In the genomic region with DNA sequence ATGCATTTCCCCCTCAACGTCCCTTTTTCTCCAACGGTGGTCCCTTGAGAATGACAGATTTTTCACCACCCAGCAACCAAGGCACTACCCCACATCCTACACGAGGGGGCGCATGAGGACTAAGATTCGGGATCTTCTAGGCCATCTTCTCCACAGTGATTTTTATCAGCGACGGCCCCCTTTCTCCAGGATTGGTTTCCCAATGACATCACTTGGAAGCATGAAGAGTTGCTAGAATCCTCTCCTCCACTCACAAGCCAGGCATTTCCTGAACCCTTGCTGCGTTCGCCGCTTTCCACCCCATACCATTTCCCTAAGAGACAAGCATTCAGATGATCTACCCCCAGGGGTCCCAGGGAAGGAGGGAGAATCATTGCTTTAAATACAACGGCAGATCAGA, we compare ENCODE assay signal across 7 cellular contexts.
DNase-seq lines count a peak whose midpoint lies in the region; ATAC-seq and TF ChIP-seq lines count a peak whose summit lies in the region.

No MANE protein-coding gene starts in this region.

- TF ChIP-seq CTCF in GM12865 (IDR thresholded peaks at IDR 0.05; ENCODE audit: insufficient read depth, low read depth, low read length, missing control alignments): peak; percentile 91
- peak; percentile 96 for TF ChIP-seq CTCF in choroid plexus epithelial cell (conservative IDR thresholded peaks at IDR 0.05; ENCODE audit: low read depth, low read length)
- TF ChIP-seq CTCF in liver (IDR thresholded peaks at IDR 0.05; ENCODE audit: low read depth, low read length, missing input control): peak; percentile 92

- ATAC-seq in HG02763 (IDR thresholded peaks at IDR 0.05; ENCODE audit: unreplicated experiment): peak; percentile 68

- H3K9ac ChIP-seq in liver (ENCODE audit: low read depth in 1 of 2, low read length in 2 of 2): no peak overlapping the region

- H3K4me1 ChIP-seq in liver (ENCODE audit: control insufficient read depth in 4 of 4, insufficient read depth in 4 of 4, low read length in 3 of 4): peaks cover 0 to 13% (median 3%) of the 10 kb centered on the region in 4 donors

- H3K36me3 ChIP-seq in liver (ENCODE audit: control insufficient read depth in 4 of 4, insufficient read depth in 3 of 4, low read depth in 1 of 4, low read length in 3 of 4): no peaks in the 10 kb centered on the region

- TF ChIP-seq RAD21 in liver (IDR thresholded peaks at IDR 0.05): peak; percentile 97 to 98

- DNase-seq in GM12865 (ENCODE audit: low read depth) (peak; percentile 68), NCI-H2171 treated with DMSO at 0.1 percent for 48 hours (lab: John Stamatoyannopoulos, UW) (peak; percentile 83), choroid plexus epithelial cell (ENCODE audit: low read depth) (peak; percentile 90)
- peak; percentile 62 to 76 for DNase-seq in activated CD4-positive, alpha-beta T cell treated with anti-CD3 and anti-CD28 coated beads for 4 hours
- DNase-seq in stimulated activated CD4-positive, alpha-beta T cell treated with anti-CD3 and anti-CD28 coated beads, Interleukin-4, amount 100 ng/mL, for 48 hours (ENCODE audit: low read depth in 2 of 2): peak; percentile 37 to 57

- no peak overlapping the region for H3K27ac ChIP-seq in liver (ENCODE audit: low read depth in 1 of 2, low read length in 2 of 2)

- no peaks in the 10 kb centered on the region for H3K27me3 ChIP-seq in liver (ENCODE audit: control insufficient read depth in 4 of 4, insufficient read depth in 4 of 4, low read length in 3 of 4)

- no peak overlapping the region for H3K4me3 ChIP-seq in GM12865 (ENCODE audit: low read depth, low read length)
- peak overlapping the region; percentile 43 for H3K4me3 ChIP-seq in choroid plexus epithelial cell (ENCODE audit: low read depth, low read length)
- no peak overlapping the region for H3K4me3 ChIP-seq in liver (ENCODE audit: low read depth in 1 of 3, low read length in 3 of 3)

- H3K9me3 ChIP-seq in liver (ENCODE audit: control insufficient read depth in 4 of 4, low read length in 3 of 4): no peaks in the 10 kb centered on the region

- 25% methylated on average over 11 of the region's 11 CpGs for WGBS in liver

TF ChIP-seq in liver, 16 proteins besides CTCF, POLR2A, EP300 and RAD21:
- TF ChIP-seq, protein P1, sequence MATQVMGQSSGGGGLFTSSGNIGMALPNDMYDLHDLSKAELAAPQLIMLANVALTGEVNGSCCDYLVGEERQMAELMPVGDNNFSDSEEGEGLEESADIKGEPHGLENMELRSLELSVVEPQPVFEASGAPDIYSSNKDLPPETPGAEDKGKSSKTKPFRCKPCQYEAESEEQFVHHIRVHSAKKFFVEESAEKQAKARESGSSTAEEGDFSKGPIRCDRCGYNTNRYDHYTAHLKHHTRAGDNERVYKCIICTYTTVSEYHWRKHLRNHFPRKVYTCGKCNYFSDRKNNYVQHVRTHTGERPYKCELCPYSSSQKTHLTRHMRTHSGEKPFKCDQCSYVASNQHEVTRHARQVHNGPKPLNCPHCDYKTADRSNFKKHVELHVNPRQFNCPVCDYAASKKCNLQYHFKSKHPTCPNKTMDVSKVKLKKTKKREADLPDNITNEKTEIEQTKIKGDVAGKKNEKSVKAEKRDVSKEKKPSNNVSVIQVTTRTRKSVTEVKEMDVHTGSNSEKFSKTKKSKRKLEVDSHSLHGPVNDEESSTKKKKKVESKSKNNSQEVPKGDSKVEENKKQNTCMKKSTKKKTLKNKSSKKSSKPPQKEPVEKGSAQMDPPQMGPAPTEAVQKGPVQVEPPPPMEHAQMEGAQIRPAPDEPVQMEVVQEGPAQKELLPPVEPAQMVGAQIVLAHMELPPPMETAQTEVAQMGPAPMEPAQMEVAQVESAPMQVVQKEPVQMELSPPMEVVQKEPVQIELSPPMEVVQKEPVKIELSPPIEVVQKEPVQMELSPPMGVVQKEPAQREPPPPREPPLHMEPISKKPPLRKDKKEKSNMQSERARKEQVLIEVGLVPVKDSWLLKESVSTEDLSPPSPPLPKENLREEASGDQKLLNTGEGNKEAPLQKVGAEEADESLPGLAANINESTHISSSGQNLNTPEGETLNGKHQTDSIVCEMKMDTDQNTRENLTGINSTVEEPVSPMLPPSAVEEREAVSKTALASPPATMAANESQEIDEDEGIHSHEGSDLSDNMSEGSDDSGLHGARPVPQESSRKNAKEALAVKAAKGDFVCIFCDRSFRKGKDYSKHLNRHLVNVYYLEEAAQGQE (IDR thresholded peaks at IDR 0.05): no peak
- TF ChIP-seq HNF4A (conservative IDR thresholded peaks at IDR 0.05): no peak
- no peak for TF ChIP-seq NR2F2 (IDR thresholded peaks at IDR 0.05)
- TF ChIP-seq EGR1 (IDR thresholded peaks at IDR 0.05; ENCODE audit: low read depth in 2 of 2): no peak
- TF ChIP-seq SP1 (IDR thresholded peaks at IDR 0.05): no peak
- TF ChIP-seq JUND (IDR thresholded peaks at IDR 0.05): no peak
- TF ChIP-seq, protein P2, sequence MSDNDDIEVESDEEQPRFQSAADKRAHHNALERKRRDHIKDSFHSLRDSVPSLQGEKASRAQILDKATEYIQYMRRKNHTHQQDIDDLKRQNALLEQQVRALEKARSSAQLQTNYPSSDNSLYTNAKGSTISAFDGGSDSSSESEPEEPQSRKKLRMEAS (IDR thresholded peaks at IDR 0.05): no peak
- TF ChIP-seq RXRA (IDR thresholded peaks at IDR 0.05): no peak
- no peak for TF ChIP-seq GABPA (IDR thresholded peaks at IDR 0.05 in 1 of 2, conservative IDR thresholded peaks at IDR 0.05 in 1 of 2)
- TF ChIP-seq YY1 (IDR thresholded peaks at IDR 0.05): no peak
- TF ChIP-seq TAF1 (conservative IDR thresholded peaks at IDR 0.05): no peak
- TF ChIP-seq, protein P3, sequence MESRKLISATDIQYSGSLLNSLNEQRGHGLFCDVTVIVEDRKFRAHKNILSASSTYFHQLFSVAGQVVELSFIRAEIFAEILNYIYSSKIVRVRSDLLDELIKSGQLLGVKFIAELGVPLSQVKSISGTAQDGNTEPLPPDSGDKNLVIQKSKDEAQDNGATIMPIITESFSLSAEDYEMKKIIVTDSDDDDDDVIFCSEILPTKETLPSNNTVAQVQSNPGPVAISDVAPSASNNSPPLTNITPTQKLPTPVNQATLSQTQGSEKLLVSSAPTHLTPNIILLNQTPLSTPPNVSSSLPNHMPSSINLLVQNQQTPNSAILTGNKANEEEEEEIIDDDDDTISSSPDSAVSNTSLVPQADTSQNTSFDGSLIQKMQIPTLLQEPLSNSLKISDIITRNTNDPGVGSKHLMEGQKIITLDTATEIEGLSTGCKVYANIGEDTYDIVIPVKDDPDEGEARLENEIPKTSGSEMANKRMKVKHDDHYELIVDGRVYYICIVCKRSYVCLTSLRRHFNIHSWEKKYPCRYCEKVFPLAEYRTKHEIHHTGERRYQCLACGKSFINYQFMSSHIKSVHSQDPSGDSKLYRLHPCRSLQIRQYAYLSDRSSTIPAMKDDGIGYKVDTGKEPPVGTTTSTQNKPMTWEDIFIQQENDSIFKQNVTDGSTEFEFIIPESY (IDR thresholded peaks at IDR 0.05): no peak
- no peak for TF ChIP-seq FOXA2 (IDR thresholded peaks at IDR 0.05)
- TF ChIP-seq, protein P4, sequence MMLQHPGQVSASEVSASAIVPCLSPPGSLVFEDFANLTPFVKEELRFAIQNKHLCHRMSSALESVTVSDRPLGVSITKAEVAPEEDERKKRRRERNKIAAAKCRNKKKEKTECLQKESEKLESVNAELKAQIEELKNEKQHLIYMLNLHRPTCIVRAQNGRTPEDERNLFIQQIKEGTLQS (IDR thresholded peaks at IDR 0.05): no peak
- TF ChIP-seq FOXA1 (IDR thresholded peaks at IDR 0.05): no peak
- TF ChIP-seq HNF4G (IDR thresholded peaks at IDR 0.05): no peak
